Comparison of ENCODE assay signal across 3 cellular contexts in the genomic region with DNA sequence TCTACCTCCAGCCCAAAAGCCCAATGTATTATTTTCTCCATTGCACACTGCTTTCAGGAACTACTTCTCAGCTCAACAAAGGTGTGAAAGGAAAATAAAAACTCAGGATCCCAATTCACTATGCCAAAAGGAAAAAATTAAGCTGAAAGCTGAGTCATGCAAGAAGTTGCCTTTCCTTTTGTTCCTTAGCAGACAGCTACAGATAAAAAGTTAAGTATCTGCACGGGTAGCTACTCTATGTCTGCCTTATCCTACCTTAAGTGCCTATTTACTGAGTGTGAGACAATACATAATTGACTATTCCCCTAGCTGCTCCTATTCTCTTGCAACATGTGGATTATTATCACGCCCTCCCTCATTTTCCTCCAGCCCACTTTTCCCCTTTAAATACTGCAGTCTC.
TF ChIP-seq lines count a peak whose summit lies in the region.

No MANE protein-coding gene starts in this region.

TF ChIP-seq in GM23338, 12 proteins besides CTCF, POLR2A, EP300 and RAD21 (continued from another document and continues in another):
- TF ChIP-seq ETS1 (IDR thresholded peaks at IDR 0.05) (no peak), NANOG (IDR thresholded peaks at IDR 0.05; ENCODE audit: borderline replicate concordance) (no peak), ZNF331 (CRISPR knock-in tag; IDR thresholded peaks at IDR 0.05; ENCODE audit: low read depth) (no peak), EZH2 (IDR thresholded peaks at IDR 0.05; ENCODE audit: low read depth, unreplicated experiment) (no peak), JUNB (IDR thresholded peaks at IDR 0.05; ENCODE audit: unreplicated experiment) (no peak)

TF ChIP-seq in IMR-90, 13 proteins besides CTCF, POLR2A, EP300 and RAD21 (continued from another document):
- no peak for TF ChIP-seq NFE2L2 (IDR thresholded peaks at IDR 0.05; ENCODE audit: low read depth, low read length)
- TF ChIP-seq, protein P1, sequence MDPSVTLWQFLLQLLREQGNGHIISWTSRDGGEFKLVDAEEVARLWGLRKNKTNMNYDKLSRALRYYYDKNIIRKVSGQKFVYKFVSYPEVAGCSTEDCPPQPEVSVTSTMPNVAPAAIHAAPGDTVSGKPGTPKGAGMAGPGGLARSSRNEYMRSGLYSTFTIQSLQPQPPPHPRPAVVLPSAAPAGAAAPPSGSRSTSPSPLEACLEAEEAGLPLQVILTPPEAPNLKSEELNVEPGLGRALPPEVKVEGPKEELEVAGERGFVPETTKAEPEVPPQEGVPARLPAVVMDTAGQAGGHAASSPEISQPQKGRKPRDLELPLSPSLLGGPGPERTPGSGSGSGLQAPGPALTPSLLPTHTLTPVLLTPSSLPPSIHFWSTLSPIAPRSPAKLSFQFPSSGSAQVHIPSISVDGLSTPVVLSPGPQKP (IDR thresholded peaks at IDR 0.05; ENCODE audit: borderline replicate concordance, low read depth, low read length), result no peak
- TF ChIP-seq, protein P2, sequence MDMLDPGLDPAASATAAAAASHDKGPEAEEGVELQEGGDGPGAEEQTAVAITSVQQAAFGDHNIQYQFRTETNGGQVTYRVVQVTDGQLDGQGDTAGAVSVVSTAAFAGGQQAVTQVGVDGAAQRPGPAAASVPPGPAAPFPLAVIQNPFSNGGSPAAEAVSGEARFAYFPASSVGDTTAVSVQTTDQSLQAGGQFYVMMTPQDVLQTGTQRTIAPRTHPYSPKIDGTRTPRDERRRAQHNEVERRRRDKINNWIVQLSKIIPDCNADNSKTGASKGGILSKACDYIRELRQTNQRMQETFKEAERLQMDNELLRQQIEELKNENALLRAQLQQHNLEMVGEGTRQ (IDR thresholded peaks at IDR 0.05; ENCODE audit: low read depth, low read length), result no peak
- no peak for TF ChIP-seq FOS (IDR thresholded peaks at IDR 0.05; ENCODE audit: low read depth, low read length)
- no peak for TF ChIP-seq BHLHE40 (IDR thresholded peaks at IDR 0.05; ENCODE audit: low read depth, low read length)
TF ChIP-seq in IMR-90: peak in this region for 0.

TF ChIP-seq in WTC11, 78 proteins besides CTCF, POLR2A, EP300 and RAD21 (continues in another document):
- TF ChIP-seq, protein P3, sequence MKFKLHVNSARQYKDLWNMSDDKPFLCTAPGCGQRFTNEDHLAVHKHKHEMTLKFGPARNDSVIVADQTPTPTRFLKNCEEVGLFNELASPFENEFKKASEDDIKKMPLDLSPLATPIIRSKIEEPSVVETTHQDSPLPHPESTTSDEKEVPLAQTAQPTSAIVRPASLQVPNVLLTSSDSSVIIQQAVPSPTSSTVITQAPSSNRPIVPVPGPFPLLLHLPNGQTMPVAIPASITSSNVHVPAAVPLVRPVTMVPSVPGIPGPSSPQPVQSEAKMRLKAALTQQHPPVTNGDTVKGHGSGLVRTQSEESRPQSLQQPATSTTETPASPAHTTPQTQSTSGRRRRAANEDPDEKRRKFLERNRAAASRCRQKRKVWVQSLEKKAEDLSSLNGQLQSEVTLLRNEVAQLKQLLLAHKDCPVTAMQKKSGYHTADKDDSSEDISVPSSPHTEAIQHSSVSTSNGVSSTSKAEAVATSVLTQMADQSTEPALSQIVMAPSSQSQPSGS (CRISPR knock-in tag; IDR thresholded peaks at IDR 0.05; ENCODE audit: borderline replicate concordance, low read depth), result no peak
- TF ChIP-seq ZNF512 (CRISPR knock-in tag; IDR thresholded peaks at IDR 0.05; ENCODE audit: borderline replicate concordance) (no peak), ARID4B (CRISPR knock-in tag; IDR thresholded peaks at IDR 0.05; ENCODE audit: borderline replicate concordance) (no peak), ZNF281 (CRISPR knock-in tag; IDR thresholded peaks at IDR 0.05) (no peak), ZNF532 (CRISPR knock-in tag; IDR thresholded peaks at IDR 0.05; ENCODE audit: borderline replicate concordance) (no peak), PREB (CRISPR knock-in tag; IDR thresholded peaks at IDR 0.05; ENCODE audit: borderline replicate concordance) (no peak), E2F5 (CRISPR knock-in tag; IDR thresholded peaks at IDR 0.05) (no peak), TEAD4 (CRISPR knock-in tag; IDR thresholded peaks at IDR 0.05) (no peak), ZNF317 (CRISPR knock-in tag; IDR thresholded peaks at IDR 0.05; ENCODE audit: borderline replicate concordance, low read depth) (no peak), ZBTB21 (CRISPR knock-in tag; IDR thresholded peaks at IDR 0.05; ENCODE audit: borderline replicate concordance) (no peak), HMGXB4 (CRISPR knock-in tag; IDR thresholded peaks at IDR 0.05) (no peak), ZNF219 (CRISPR knock-in tag; IDR thresholded peaks at IDR 0.05; ENCODE audit: borderline replicate concordance) (no peak), ZNF138 (CRISPR knock-in tag; conservative IDR thresholded peaks at IDR 0.05) (no peak), NFE2L1 (CRISPR knock-in tag; IDR thresholded peaks at IDR 0.05) (no peak), EMX1 (CRISPR knock-in tag; IDR thresholded peaks at IDR 0.05) (no peak)
- TF ChIP-seq, protein P4, sequence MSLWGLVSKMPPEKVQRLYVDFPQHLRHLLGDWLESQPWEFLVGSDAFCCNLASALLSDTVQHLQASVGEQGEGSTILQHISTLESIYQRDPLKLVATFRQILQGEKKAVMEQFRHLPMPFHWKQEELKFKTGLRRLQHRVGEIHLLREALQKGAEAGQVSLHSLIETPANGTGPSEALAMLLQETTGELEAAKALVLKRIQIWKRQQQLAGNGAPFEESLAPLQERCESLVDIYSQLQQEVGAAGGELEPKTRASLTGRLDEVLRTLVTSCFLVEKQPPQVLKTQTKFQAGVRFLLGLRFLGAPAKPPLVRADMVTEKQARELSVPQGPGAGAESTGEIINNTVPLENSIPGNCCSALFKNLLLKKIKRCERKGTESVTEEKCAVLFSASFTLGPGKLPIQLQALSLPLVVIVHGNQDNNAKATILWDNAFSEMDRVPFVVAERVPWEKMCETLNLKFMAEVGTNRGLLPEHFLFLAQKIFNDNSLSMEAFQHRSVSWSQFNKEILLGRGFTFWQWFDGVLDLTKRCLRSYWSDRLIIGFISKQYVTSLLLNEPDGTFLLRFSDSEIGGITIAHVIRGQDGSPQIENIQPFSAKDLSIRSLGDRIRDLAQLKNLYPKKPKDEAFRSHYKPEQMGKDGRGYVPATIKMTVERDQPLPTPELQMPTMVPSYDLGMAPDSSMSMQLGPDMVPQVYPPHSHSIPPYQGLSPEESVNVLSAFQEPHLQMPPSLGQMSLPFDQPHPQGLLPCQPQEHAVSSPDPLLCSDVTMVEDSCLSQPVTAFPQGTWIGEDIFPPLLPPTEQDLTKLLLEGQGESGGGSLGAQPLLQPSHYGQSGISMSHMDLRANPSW (CRISPR knock-in tag; conservative IDR thresholded peaks at IDR 0.05; ENCODE audit: low read depth), result no peak
